Comparison of ENCODE assay signal across 20 cellular contexts in genomic region chr7:135706038-135706742, GRCh38. TPM values are rescaled to one million over a fixed set of nuclear protein-coding genes. Genes with fewer than 3 reads are reported as not detected.
"Had no signal": no experiment of that assay in that cellular context is flagged by ENCODE, and none has a peak within 500 bp of the region (broad histone marks: within the 10 kb centered on the region; RNA-seq: fewer than 3 reads in every experiment).

No MANE protein-coding gene starts in this region.

- H3K36me3 ChIP-seq: colonic mucosa, neural progenitor cell, pancreas, thyroid gland, vagina had no signal

- H3K27ac ChIP-seq: colonic mucosa, neural progenitor cell, pancreas, thyroid gland, vagina, VCaP had no signal

- H3K27me3 ChIP-seq: colonic mucosa, neural progenitor cell, pancreas, thyroid gland, vagina had no signal

- ATAC-seq: activated CD8-positive, alpha-beta T cell treated with anti-CD3 and anti-CD28 coated beads, Interleukin-2, amount 10 ng/mL, durations not matched to agents 7 days and 5 days; activated naive CD8-positive, alpha-beta T cell treated with anti-CD3 and anti-CD28 coated beads, Interleukin-2, amount 50 U/mL, for 24 hours; left colon; pancreas had no signal

- H3K9me3 ChIP-seq: colonic mucosa, pancreas, thyroid gland, vagina had no signal

- H3K4me3 ChIP-seq: colonic mucosa, neural progenitor cell, pancreas, thyroid gland, vagina had no signal

- DNase-seq: activated CD4-positive, alpha-beta T cell treated with anti-CD3 and anti-CD28 coated beads for 4 hours; activated CD8-positive, alpha-beta memory T cell treated with anti-CD3 and anti-CD28 coated beads, Interleukin-2, amount 50 U/mL, for 48 hours; activated CD8-positive, alpha-beta T cell treated with anti-CD3 and anti-CD28 coated beads, Interleukin-2, amount 10 ng/mL, durations not matched to agents 7 days and 5 days; activated naive CD4-positive, alpha-beta T cell treated with Interleukin-2 at 50 U/mL for 16 hours; activated naive CD8-positive, alpha-beta T cell treated with anti-CD3 and anti-CD28 coated beads, Interleukin-2, amount 50 U/mL, for 24 hours; colonic mucosa; effector CD4-positive, alpha-beta T cell; glutamatergic neuron; left colon; mesendoderm; pancreas; T1000; thyroid gland had no signal

- H3K4me1 ChIP-seq: colonic mucosa, pancreas had no signal

RNA-seq across cellular contexts. Expression of gene SLC13A4, which starts 21.8 kb away (rescaled TPM):
- total RNA-seq: activated CD8-positive, alpha-beta T cell treated with anti-CD3 and anti-CD28 coated beads, Interleukin-2, amount 10 ng/mL, durations not matched to agents 7 days and 5 days; activated T-helper 1 cell treated with anti-CD3 and anti-CD28 coated beads, Interleukin-12 subunit alpha, Interleukin-12 subunit beta, Interleukin-2, Interleukin-4 antibody, amounts not matched to agents 30 ng/mL and 10 ng/mL and 1 ng/mL, durations not matched to agents 14 hours and 24 hours and 36 hours; colonic mucosa; left colon; pancreas; renal cortical epithelial cell; skeletal muscle tissue; vagina had no signal

RNA-seq across cellular contexts. Expression of gene FAM180A, which starts 42.4 kb away (rescaled TPM):
- total RNA-seq: activated CD8-positive, alpha-beta T cell treated with anti-CD3 and anti-CD28 coated beads, Interleukin-2, amount 10 ng/mL, durations not matched to agents 7 days and 5 days; activated T-helper 1 cell treated with anti-CD3 and anti-CD28 coated beads, Interleukin-12 subunit alpha, Interleukin-12 subunit beta, Interleukin-2, Interleukin-4 antibody, amounts not matched to agents 30 ng/mL and 10 ng/mL and 1 ng/mL, durations not matched to agents 14 hours and 24 hours and 36 hours; astrocyte; renal cortical epithelial cell had no signal
